ENCODE assay signal across 1 cellular context in genomic region chr10:68600041-68600778, GRCh38.
TF ChIP-seq lines count a peak whose summit lies in the region.

No MANE protein-coding gene starts in this region.

TF ChIP-seq in HEK293, 187 proteins besides CTCF, POLR2A, EP300 and RAD21 (continued from another document and continues in another):
- TF ChIP-seq ZNF280D (tag by site-specific recombination; IDR thresholded peaks at IDR 0.05) (no peak), ZNF24 (tag by site-specific recombination; IDR thresholded peaks at IDR 0.05) (peak; percentile 86), ZNF341 (tag by site-specific recombination; IDR thresholded peaks at IDR 0.05; ENCODE audit: low read depth) (peak; percentile 71), ZSCAN5A (tag by site-specific recombination; IDR thresholded peaks at IDR 0.05) (no peak), ZNF513 (tag by site-specific recombination; IDR thresholded peaks at IDR 0.05) (no peak), ZSCAN16 (tag by site-specific recombination; IDR thresholded peaks at IDR 0.05) (0 out of 2 replicates have a peak, but pooled peaks have one; percentile 24), ZNF837 (tag by site-specific recombination; IDR thresholded peaks at IDR 0.05) (no peak), ZNF404 (tag by site-specific recombination; IDR thresholded peaks at IDR 0.05) (no peak), ZNF146 (tag by site-specific recombination; IDR thresholded peaks at IDR 0.05) (no peak), ZNF138 (tag by site-specific recombination; IDR thresholded peaks at IDR 0.05; ENCODE audit: borderline replicate concordance) (no peak), ZNF600 (tag by site-specific recombination; IDR thresholded peaks at IDR 0.05) (peak; percentile 87), PATZ1 (tag by site-specific recombination; IDR thresholded peaks at IDR 0.05) (peak; percentile 55; the same call in 1 of the 2 replicates), ZNF530 (tag by site-specific recombination; IDR thresholded peaks at IDR 0.05; ENCODE audit: low read depth) (no peak), ZNF529 (tag by site-specific recombination; IDR thresholded peaks at IDR 0.05; ENCODE audit: insufficient replicate concordance) (no peak), YY2 (tag by site-specific recombination; IDR thresholded peaks at IDR 0.05) (no peak), ZNF239 (tag by site-specific recombination; IDR thresholded peaks at IDR 0.05) (no peak), ZSCAN30 (tag by site-specific recombination; IDR thresholded peaks at IDR 0.05) (peak; percentile 64), ZNF248 (tag by site-specific recombination; IDR thresholded peaks at IDR 0.05) (no peak), AEBP2 (tag by site-specific recombination; IDR thresholded peaks at IDR 0.05; ENCODE audit: borderline replicate concordance) (no peak), ZNF792 (tag by site-specific recombination; IDR thresholded peaks at IDR 0.05) (0 out of 2 replicates have a peak, but pooled peaks have one; percentile 21), BCL11B (tag by site-specific recombination; IDR thresholded peaks at IDR 0.05; ENCODE audit: low read depth) (no peak), SP2 (tag by site-specific recombination; IDR thresholded peaks at IDR 0.05) (peak; percentile 52), ZFP37 (tag by site-specific recombination; IDR thresholded peaks at IDR 0.05) (peak; percentile 17; the same call in 1 of the 2 replicates), ZNF449 (tag by site-specific recombination; IDR thresholded peaks at IDR 0.05) (peak; percentile 100), ZNF114 (tag by site-specific recombination; IDR thresholded peaks at IDR 0.05) (no peak), ZNF701 (tag by site-specific recombination; IDR thresholded peaks at IDR 0.05) (no peak), ZNF610 (tag by site-specific recombination; IDR thresholded peaks at IDR 0.05; ENCODE audit: borderline replicate concordance) (no peak; the same call in 1 of the 2 replicates), ZNF155 (tag by site-specific recombination; IDR thresholded peaks at IDR 0.05) (no peak), ZNF362 (tag by site-specific recombination; IDR thresholded peaks at IDR 0.05) (peak; percentile 60; the same call in 1 of the 2 replicates), PRDM2 (tag by site-specific recombination; IDR thresholded peaks at IDR 0.05; ENCODE audit: borderline replicate concordance) (no peak), ZNF157 (tag by site-specific recombination; IDR thresholded peaks at IDR 0.05) (no peak), PBX3 (CRISPR knock-in tag; IDR thresholded peaks at IDR 0.05) (0 out of 2 replicates have a peak, but pooled peaks have one; percentile 73), GLIS1 (tag by site-specific recombination; IDR thresholded peaks at IDR 0.05) (peak; percentile 82), KLF9 (tag by site-specific recombination; IDR thresholded peaks at IDR 0.05; ENCODE audit: low read depth) (no peak), OSR2 (tag by site-specific recombination; IDR thresholded peaks at IDR 0.05) (no peak), ZNF112 (tag by site-specific recombination; IDR thresholded peaks at IDR 0.05) (no peak), ATF2 (tag by site-specific recombination; IDR thresholded peaks at IDR 0.05; ENCODE audit: low read depth) (no peak)
